Comparison of ENCODE assay signal across 16 cellular contexts in genomic region chr14:47596232-47596631, GRCh38.
DNase-seq lines count a peak whose midpoint lies in the region; ATAC-seq and TF ChIP-seq lines count a peak whose summit lies in the region.
"Had no signal": no experiment of that assay in that cellular context is flagged by ENCODE, and none has a peak within 500 bp of the region (broad histone marks: within the 10 kb centered on the region; RNA-seq: fewer than 3 reads in every experiment).

No MANE protein-coding gene starts in this region.

- TF ChIP-seq CTCF in OCI-LY3 (IDR thresholded peaks at IDR 0.05; ENCODE audit: low read depth, low read length) = no peak

- H3K9me3 ChIP-seq in OCI-LY3 (ENCODE audit: insufficient read depth, low read length) = peaks cover 5% of the 10 kb centered on the region
- H3K9me3 ChIP-seq: esophagus muscularis mucosa had no signal

- peaks cover 44% of the 10 kb centered on the region for H3K4me1 ChIP-seq in OCI-LY3 (ENCODE audit: low read length)
- H3K4me1 ChIP-seq: esophagus muscularis mucosa, neural progenitor cell had no signal

- DNase-seq in ACHN (no peak), NCI-H1417 treated with DMSO at 0.1 percent for 48 hours (lab: John Stamatoyannopoulos, UW) (no peak), COR-L47 (lab: John Stamatoyannopoulos, UW) (no peak), AG08395 (ENCODE audit: low spot score) (no peak)
- DNase-seq: activated CD4-positive, CD25-positive, alpha-beta regulatory T cell treated with anti-CD3 and anti-CD28 coated beads, Interleukin-2, amount 50 U/mL, for 72 hours; activated T-cell treated with anti-CD3 and anti-CD28 coated beads, Interleukin-2, amount 50 U/mL, for 72 hours; amniotic stem cell; SW 1271 had no signal

- in situ Hi-C loops in ACHN (cut with HindIII; ENCODE audit: low pct_ligation_motif_present, low pct_unique_long_range_greater_than_20kb, low sequenced_read_pairs) = no loop called here

- H3K36me3 ChIP-seq in OCI-LY3 (replicated peaks; ENCODE audit: low read depth, low read length) = peaks cover 24% of the 10 kb centered on the region
- H3K36me3 ChIP-seq: esophagus muscularis mucosa, neural progenitor cell had no signal

- peak overlapping the region; percentile 26 for H3K4me3 ChIP-seq in OCI-LY3 (ENCODE audit: low read length)
- H3K4me3 ChIP-seq: esophagus muscularis mucosa, neural progenitor cell had no signal

- ATAC-seq in GM19025 (IDR thresholded peaks at IDR 0.05; ENCODE audit: low read depth, unreplicated experiment) (peak; percentile 71), GM21786 (IDR thresholded peaks at IDR 0.05; ENCODE audit: unreplicated experiment) (peak; percentile 86), HG03097 (IDR thresholded peaks at IDR 0.05; ENCODE audit: low FRiP score, unreplicated experiment) (peak; percentile 79)
- ATAC-seq: Panc1 had no signal

- no peaks in the 10 kb centered on the region for H3K27me3 ChIP-seq in OCI-LY3 (ENCODE audit: low read depth, low read length)
- H3K27me3 ChIP-seq: esophagus muscularis mucosa, neural progenitor cell had no signal

- H3K79me2 ChIP-seq in OCI-LY3 (ENCODE audit: low read length) = no peaks in the 10 kb centered on the region

- no peaks in the 10 kb centered on the region for H4K20me1 ChIP-seq in OCI-LY3 (ENCODE audit: insufficient read depth, low read length)

- no peak overlapping the region for H2AFZ ChIP-seq in OCI-LY3 (ENCODE audit: low read depth, low read length)
- H2AFZ ChIP-seq: neural progenitor cell had no signal

- H3K4me2 ChIP-seq in OCI-LY3 (ENCODE audit: low read length) = peak overlapping the region; percentile 60
- H3K4me2 ChIP-seq: neural progenitor cell had no signal

- peak overlapping the region; percentile 21; the same call in 1 of the 2 replicates for H3K9ac ChIP-seq in OCI-LY3 (ENCODE audit: low read length)
- H3K9ac ChIP-seq: neural progenitor cell had no signal

- peak overlapping the region; percentile 86 for H3K27ac ChIP-seq in OCI-LY3 (ENCODE audit: low read length)
- H3K27ac ChIP-seq: C4-2B, esophagus muscularis mucosa, neural progenitor cell had no signal
